In genomic region chr7:116230191-116231005, GRCh38 we compare ENCODE assay signal across 10 cellular contexts. TPM values are rescaled to one million over a fixed set of nuclear protein-coding genes. Genes with fewer than 3 reads are reported as not detected.
DNase-seq lines count a peak whose midpoint lies in the region; ATAC-seq, FAIRE-seq and TF ChIP-seq lines count a peak whose summit lies in the region.
"Had no signal": no experiment of that assay in that cellular context is flagged by ENCODE, and none has a peak within 500 bp of the region (broad histone marks: within the 10 kb centered on the region; RNA-seq: fewer than 3 reads in every experiment).

No MANE protein-coding gene starts in this region.

- peak overlapping the region; percentile 10 to 65 (median 46) for H3K4me3 Mint-ChIP-seq in naive thymus-derived CD4-positive, alpha-beta T cell

- no peaks in the 10 kb centered on the region for H3K27me3 Mint-ChIP-seq in naive thymus-derived CD4-positive, alpha-beta T cell

- H3K4me3 ChIP-seq in A549: no peak overlapping the region
- H3K4me3 ChIP-seq in brain microvascular endothelial cell (ENCODE audit: low read depth, low read length): no peak overlapping the region
- no peak overlapping the region for H3K4me3 ChIP-seq in naive thymus-derived CD4-positive, alpha-beta T cell (ENCODE audit: low read length)
- H3K4me3 ChIP-seq: cardiac muscle cell had no signal

- no peak for FAIRE-seq in A549 (lab: Jason Lieb, UNC)
- FAIRE-seq in H54 (lab: Jason Lieb, UNC): peak; percentile 20

- no peaks in the 10 kb centered on the region for H3K9me3 Mint-ChIP-seq in naive thymus-derived CD4-positive, alpha-beta T cell

- H3K4me2 ChIP-seq in A549: peak overlapping the region; percentile 57

- H3K4me1 Mint-ChIP-seq in naive thymus-derived CD4-positive, alpha-beta T cell: peaks cover 57 to 98% (median 87%) of the 10 kb centered on the region in 7 donors

- H3K4me1 ChIP-seq in A549: peaks cover 63% of the 10 kb centered on the region
- H3K4me1 ChIP-seq in naive thymus-derived CD4-positive, alpha-beta T cell (ENCODE audit: control insufficient read depth in 2 of 2, insufficient read depth in 2 of 2, low read length in 2 of 2): peaks cover 40 to 53% of the 10 kb centered on the region in 2 donors

- H3K36me3 ChIP-seq in brain microvascular endothelial cell (replicated peaks): no peaks in the 10 kb centered on the region
- no peaks in the 10 kb centered on the region for H3K36me3 ChIP-seq in naive thymus-derived CD4-positive, alpha-beta T cell (ENCODE audit: control insufficient read depth in 2 of 3, insufficient read depth in 3 of 3, low read length in 3 of 3)
- H3K36me3 ChIP-seq: cardiac muscle cell had no signal

- no peaks in the 10 kb centered on the region for H3K9me3 ChIP-seq in A549
- no peaks in the 10 kb centered on the region for H3K9me3 ChIP-seq in naive thymus-derived CD4-positive, alpha-beta T cell (ENCODE audit: control insufficient read depth in 2 of 3, low read length in 3 of 3)

- H3K27ac Mint-ChIP-seq in naive thymus-derived CD4-positive, alpha-beta T cell: peak overlapping the region; percentile 38 to 80 (median 65)

- 84% methylated on average over 4 of the region's 4 CpGs for WGBS in A549 (ENCODE audit: missing lambda C conversion rate)

- POLR2A ChIA-PET in A549 (lab: Yijun Ruan, JAX): interaction anchor here (1.6 kb wide), 1 partner anchor 19 kb away, joined by 6 read pairs; the partner anchor contains the start of gene TES
- POLR2A ChIA-PET in naive thymus-derived CD4-positive, alpha-beta T cell (lab: Charles Lee): interaction anchor here (0.6 to 5.7 kb wide), 3 partner anchors 11 to 28 kb away, joined by 3 to 43 read pairs (median 3); partner anchors contain the start of gene TES

- TF ChIP-seq POLR2A in A549 (IDR thresholded peaks at IDR 0.05; ENCODE audit: low read length) (no peak), H54 (IDR thresholded peaks at IDR 0.05; ENCODE audit: low read depth, low read length) (no peak)

- intact Hi-C loops in naive thymus-derived CD4-positive, alpha-beta T cell (cut with micrococcal nuclease): loop anchor here (1.0 to 5.0 kb wide), 3 partner anchors 8 to 33 kb away; no protein-coding TSS in a partner anchor

- ATAC-seq in A549 (peak; percentile 39 to 63; a peak in 4 of 6 replicates), GM19397 (IDR thresholded peaks at IDR 0.05; ENCODE audit: unreplicated experiment) (no peak)
- ATAC-seq in naive thymus-derived CD4-positive, alpha-beta T cell: peak; percentile 39

- TF ChIP-seq RAD21 in A549 (conservative IDR thresholded peaks at IDR 0.05 in 1 of 2, IDR thresholded peaks at IDR 0.05 in 1 of 2): no peak

- no peaks in the 10 kb centered on the region for H3K27me3 ChIP-seq in brain microvascular endothelial cell (replicated peaks)
- H3K27me3 ChIP-seq in naive thymus-derived CD4-positive, alpha-beta T cell (ENCODE audit: control insufficient read depth in 2 of 2, insufficient read depth in 2 of 2, low read length in 2 of 2): no peaks in the 10 kb centered on the region
- H3K27me3 ChIP-seq: cardiac muscle cell had no signal

- DNase-seq in A549 (ENCODE audit: low read depth in 1 of 2, low spot score in 1 of 2): no peak
- DNase-seq in H54 (ENCODE audit: insufficient read length, low spot score): no peak
- no peak for DNase-seq in brain microvascular endothelial cell
- no peak for DNase-seq in naive thymus-derived CD4-positive, alpha-beta T cell
- no peak for DNase-seq in globus pallidus (ENCODE audit: low spot score)
- no peak for DNase-seq in 8988T
- no peak for DNase-seq in HuH-7.5 (ENCODE audit: low spot score)
- DNase-seq: DMS79 treated with DMSO at 0.1 percent for 48 hours had no signal

- in situ Hi-C loops in brain microvascular endothelial cell (cut with HindIII; ENCODE audit: low pct_ligation_motif_present, low sequenced_read_pairs): no loop called here

- TF ChIP-seq CTCF in A549 (IDR thresholded peaks at IDR 0.05): no peak
- TF ChIP-seq CTCF in brain microvascular endothelial cell (IDR thresholded peaks at IDR 0.05; ENCODE audit: low read depth, low read length, missing control alignments): no peak

- H3K27ac ChIP-seq in A549: peak overlapping the region; percentile 74 to 89; a peak in 5 of 6 replicates
- H3K27ac ChIP-seq in brain microvascular endothelial cell: peak overlapping the region; percentile 60
- H3K27ac ChIP-seq in naive thymus-derived CD4-positive, alpha-beta T cell (ENCODE audit: low read depth, low read length): peak overlapping the region; percentile 27
- H3K27ac ChIP-seq: cardiac muscle cell had no signal

- H3K36me3 Mint-ChIP-seq in naive thymus-derived CD4-positive, alpha-beta T cell: no peaks in the 10 kb centered on the region

- CTCF ChIA-PET in A549 (lab: Yijun Ruan, JAX): interaction anchor here (0.9 to 16.2 kb wide), 5 partner anchors 18 to 293 kb away, joined by 3 to 385 read pairs (median 8); no protein-coding TSS in a partner anchor
- CTCF ChIA-PET in naive thymus-derived CD4-positive, alpha-beta T cell (lab: Charles Lee): interaction anchor here (0.6 to 18.4 kb wide), 8 partner anchors 12 to 1312 kb away, joined by 3 to 303 read pairs (median 4); partner anchors contain the start of gene TES

- no peak for TF ChIP-seq EP300 in A549 (IDR thresholded peaks at IDR 0.05)

TF ChIP-seq in A549, 52 proteins besides CTCF, POLR2A, EP300 and RAD21:
- TF ChIP-seq KDM5A (IDR thresholded peaks at IDR 0.05) (no peak), RARB (CRISPR knock-in tag; IDR thresholded peaks at IDR 0.05) (no peak), E2F6 (IDR thresholded peaks at IDR 0.05; ENCODE audit: borderline replicate concordance, low read depth) (no peak), CBX2 (IDR thresholded peaks at IDR 0.05; ENCODE audit: borderline replicate concordance, low read depth) (no peak), REST (IDR thresholded peaks at IDR 0.05) (no peak), RCOR1 (IDR thresholded peaks at IDR 0.05; ENCODE audit: low read depth, low read length) (no peak), CEBPB (IDR thresholded peaks at IDR 0.05) (no peak), GATA3 (IDR thresholded peaks at IDR 0.05; ENCODE audit: borderline replicate concordance) (no peak)
- TF ChIP-seq, protein P1, sequence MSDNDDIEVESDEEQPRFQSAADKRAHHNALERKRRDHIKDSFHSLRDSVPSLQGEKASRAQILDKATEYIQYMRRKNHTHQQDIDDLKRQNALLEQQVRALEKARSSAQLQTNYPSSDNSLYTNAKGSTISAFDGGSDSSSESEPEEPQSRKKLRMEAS (IDR thresholded peaks at IDR 0.05): no peak

RNA-seq across cellular contexts. Expression of gene TES, which starts 20.1 kb away (rescaled TPM):
- polyA plus RNA-seq in A549 (2011; rRNA removed) (127 and 134 TPM in 2 replicates), A549 (2017; fragmentation: RNase III; extraction: RNeasy Plus Mini Kit Qiagen cat#74134 plus additional on column Dnase treatment) (43.0 to 46.6 TPM (median 45.9 TPM) in 3 replicates)
- polyA plus RNA-seq in A549 (2012; cell fraction: cytosol; rRNA removed): 33.6 and 33.9 TPM in 2 replicates
- 45.5 and 65.3 TPM in 2 replicates for polyA plus RNA-seq in A549 (2012; cell fraction: nucleus; rRNA removed)
- 74.8 and 76.6 TPM in 2 replicates for polyA minus RNA-seq in A549 (2011; rRNA and poly(A)+ RNA removed)
- 100 to 1,000 TPM in 4 of 5 experiments, 10 to 100 TPM in 1; 99.2 to 120 (median 114) TPM for total RNA-seq in naive thymus-derived CD4-positive, alpha-beta T cell
- polyA plus RNA-seq in naive thymus-derived CD4-positive, alpha-beta T cell: 100 to 1,000 TPM; 189 to 195 TPM

Comparison
In these comparisons a context has a peak if more than half of its experiments do, and no peak if none do; other contexts are left out.
1. H3K27ac ChIP-seq: peak in every context shown above with its lines; median percentile 82 in A549; 60 in brain microvascular endothelial cell; 27 in naive thymus-derived CD4-positive, alpha-beta T cell.